Comparison of ENCODE assay signal across 8 cellular contexts in genomic region chr18:48975221-48975816, GRCh38. TPM values are rescaled to one million over a fixed set of nuclear protein-coding genes. Genes with fewer than 3 reads are reported as not detected.
DNase-seq lines count a peak whose midpoint lies in the region; ATAC-seq and TF ChIP-seq lines count a peak whose summit lies in the region.

No MANE protein-coding gene starts in this region.

- H3K27me3 ChIP-seq in CD4-positive, alpha-beta memory T cell (ENCODE audit: insufficient read depth, low read length), result no peaks in the 10 kb centered on the region
- H3K27me3 ChIP-seq in left ventricle myocardium inferior (ENCODE audit: low read depth), result no peaks in the 10 kb centered on the region
- H3K27me3 ChIP-seq in skeletal muscle satellite cell (ENCODE audit: control insufficient read depth, insufficient read depth, low read length), result no peaks in the 10 kb centered on the region

- no peaks in the 10 kb centered on the region for H3K9me3 ChIP-seq in CD4-positive, alpha-beta memory T cell (ENCODE audit: control insufficient read depth in 1 of 2, low read length in 2 of 2)
- H3K9me3 ChIP-seq in HEK293 (ENCODE audit: control insufficient read depth, insufficient read depth, low read depth, low read length) (no peaks in the 10 kb centered on the region), left ventricle myocardium inferior (replicated peaks) (no peaks in the 10 kb centered on the region), skeletal muscle satellite cell (replicated peaks; ENCODE audit: low read length) (no peaks in the 10 kb centered on the region)

- POLR2A ChIA-PET in CD4-positive, alpha-beta memory T cell (lab: Charles Lee; ENCODE audit: partially characterized antibody), result interaction anchor here (0.6 to 1.3 kb wide), 3 partner anchors 14 to 20 kb away, joined by 3 to 5 read pairs (median 4); no protein-coding TSS in a partner anchor
- POLR2A ChIA-PET in HEK293 (lab: Yijun Ruan, JAX) (interaction anchor here (0.9 to 4.2 kb wide), 5 partner anchors 17 to 25 kb away, joined by 3 to 39 read pairs (median 4); no protein-coding TSS in a partner anchor), WTC11 (lab: Charles Lee) (no interaction called here)

- CTCF ChIA-PET in CD4-positive, alpha-beta memory T cell (lab: Charles Lee; ENCODE audit: partially characterized antibody), result no interaction called here
- CTCF ChIA-PET in HEK293 (lab: Yijun Ruan, JAX), result interaction anchor here (0.5 to 2.1 kb wide), 4 partner anchors 12 to 183 kb away, joined by 3 to 5 read pairs (median 4); no protein-coding TSS in a partner anchor
- CTCF ChIA-PET in WTC11 (lab: Charles Lee), result interaction anchor here (0.7 to 1.4 kb wide), 4 partner anchors 22 to 155 kb away, joined by 3 to 5 read pairs (median 3); no protein-coding TSS in a partner anchor

- H3K27ac ChIP-seq in CD4-positive, alpha-beta memory T cell (ENCODE audit: low read depth, low read length), result peak overlapping the region; percentile 6
- H3K27ac ChIP-seq in HEK293 (ENCODE audit: extremely low read depth, low read depth, low read length) (peak overlapping the region; percentile 97), left ventricle myocardium inferior (replicated peaks) (peak overlapping the region; percentile 90)

- no peak for TF ChIP-seq CTCF in HEK293 (tag by site-specific recombination; IDR thresholded peaks at IDR 0.05)
- TF ChIP-seq CTCF in WTC11 (IDR thresholded peaks at IDR 0.05), result no peak
- no peak for TF ChIP-seq CTCF in left ventricle myocardium inferior (IDR thresholded peaks at IDR 0.05; ENCODE audit: borderline replicate concordance)

- H3K4me3 ChIP-seq in CD4-positive, alpha-beta memory T cell (ENCODE audit: low read length in 2 of 2), result peak overlapping the region in 1 of 2 donors; percentile 57
- H3K4me3 ChIP-seq in HEK293 (ENCODE audit: low read depth, low read length) (peak overlapping the region; percentile 41), left ventricle myocardium inferior (peak overlapping the region; percentile 80), skeletal muscle satellite cell (ENCODE audit: low read length) (peak overlapping the region; percentile 70)

- peaks cover 0 to 2% (median 0%) of the 10 kb centered on the region in 8 donors for H3K9me3 Mint-ChIP-seq in CD4-positive, alpha-beta memory T cell
- no peaks in the 10 kb centered on the region for H3K9me3 Mint-ChIP-seq in WTC11

- H3K27ac Mint-ChIP-seq in CD4-positive, alpha-beta memory T cell, result peak overlapping the region in 4 of 7 donors; percentile 47 to 80 (median 50)
- peak overlapping the region; percentile 92 for H3K27ac Mint-ChIP-seq in WTC11

- intact Hi-C loops in CD4-positive, alpha-beta memory T cell (cut with micrococcal nuclease), result loop anchor here (10.0 kb wide), 1 partner anchor 51 kb away; no protein-coding TSS in a partner anchor
- intact Hi-C loops in left ventricle myocardium inferior (cut with micrococcal nuclease), result no loop called here

- peak overlapping the region; percentile 80 for H3K4me2 ChIP-seq in skeletal muscle satellite cell (ENCODE audit: low read length)

- DNase-seq in CD4-positive, alpha-beta memory T cell, result no peak
- no peak for DNase-seq in WTC11 (ENCODE audit: low spot score)
- DNase-seq in left ventricle myocardium inferior, result no peak
- DNase-seq in MV-4-11 (lab: John Stamatoyannopoulos, UW), result no peak
- no peak for DNase-seq in pons (ENCODE audit: low spot score)
- no peak for DNase-seq in GF-D8 (lab: John Stamatoyannopoulos, UW)

- H3K4me3 Mint-ChIP-seq in CD4-positive, alpha-beta memory T cell, result peak overlapping the region; percentile 75 to 88 (median 84)
- peak overlapping the region; percentile 67 for H3K4me3 Mint-ChIP-seq in WTC11

- H3K4me1 Mint-ChIP-seq in CD4-positive, alpha-beta memory T cell, result peaks cover 7 to 14% (median 10%) of the 10 kb centered on the region in 4 donors
- peaks cover 36% of the 10 kb centered on the region for H3K4me1 Mint-ChIP-seq in WTC11

- H3K36me3 ChIP-seq in CD4-positive, alpha-beta memory T cell (ENCODE audit: insufficient read depth, low read length), result no peaks in the 10 kb centered on the region
- H3K36me3 ChIP-seq in HEK293 (ENCODE audit: control insufficient read depth in 2 of 2, insufficient read depth in 1 of 2, low read length in 2 of 2), result no peaks in the 10 kb centered on the region
- H3K36me3 ChIP-seq in left ventricle myocardium inferior, result no peaks in the 10 kb centered on the region
- no peaks in the 10 kb centered on the region for H3K36me3 ChIP-seq in skeletal muscle satellite cell (ENCODE audit: insufficient read depth, low read length)

- H3K27me3 Mint-ChIP-seq in CD4-positive, alpha-beta memory T cell, result peaks cover 6 to 8% of the 10 kb centered on the region in 2 donors
- peaks cover 27% of the 10 kb centered on the region for H3K27me3 Mint-ChIP-seq in WTC11 (ENCODE audit: low read depth)

- ATAC-seq in WTC11, result peak; percentile 11

- peaks cover 4% of the 10 kb centered on the region for H3K4me1 ChIP-seq in CD4-positive, alpha-beta memory T cell (ENCODE audit: insufficient read depth, low read length)
- H3K4me1 ChIP-seq in HEK293 (ENCODE audit: control insufficient read depth, insufficient read depth, low read length), result peaks cover 12% of the 10 kb centered on the region
- H3K4me1 ChIP-seq in left ventricle myocardium inferior, result peaks cover 14% of the 10 kb centered on the region
- peaks cover 27% of the 10 kb centered on the region for H3K4me1 ChIP-seq in skeletal muscle satellite cell (ENCODE audit: control insufficient read depth, insufficient read depth, low read length)

- no peaks in the 10 kb centered on the region for H3K36me3 Mint-ChIP-seq in CD4-positive, alpha-beta memory T cell
- H3K36me3 Mint-ChIP-seq in WTC11, result no peaks in the 10 kb centered on the region

- peak overlapping the region; percentile 84 for H3K9ac ChIP-seq in skeletal muscle satellite cell (ENCODE audit: low read depth, low read length)

TF ChIP-seq in HEK293, 187 proteins besides CTCF, POLR2A, EP300 and RAD21 (continues in another document):
- TF ChIP-seq ZBTB7A (tag by site-specific recombination; IDR thresholded peaks at IDR 0.05; ENCODE audit: low read depth) (no peak), ZNF362 (tag by site-specific recombination; IDR thresholded peaks at IDR 0.05) (no peak), SETDB1 (IDR thresholded peaks at IDR 0.05; ENCODE audit: insufficient read length, low read length) (no peak), ZSCAN30 (tag by site-specific recombination; IDR thresholded peaks at IDR 0.05) (peak; percentile 30; the same call in 1 of the 2 replicates), INSM2 (tag by site-specific recombination; IDR thresholded peaks at IDR 0.05) (no peak)

TF ChIP-seq in WTC11, 78 proteins besides CTCF, POLR2A, EP300 and RAD21:
- TF ChIP-seq ZNF232 (CRISPR knock-in tag; IDR thresholded peaks at IDR 0.05), result no peak
- peak; percentile 31; the same call in 1 of the 2 replicates for TF ChIP-seq HMGXB4 (CRISPR knock-in tag; IDR thresholded peaks at IDR 0.05)

RNA-seq across cellular contexts. Expression of gene SMAD7, which starts 24.6 kb away (rescaled TPM):
- total RNA-seq in CD4-positive, alpha-beta memory T cell, result 10 to 100 TPM; 31.0 to 31.2 TPM
- 1 to 10 TPM; 2.7 to 4.7 TPM for polyA plus RNA-seq in CD4-positive, alpha-beta memory T cell
- total RNA-seq in WTC11 (2021) (26.7 to 44.7 TPM (median 29.5 TPM) in 3 replicates), left ventricle myocardium inferior (19.3 TPM)
- 4.8 and 7.6 TPM in 2 replicates for total RNA-seq in skeletal muscle satellite cell (2012; rRNA removed)

Comparison
In these comparisons a context has a peak if more than half of its experiments do, and no peak if none do; other contexts are left out.
1. H3K27ac ChIP-seq: peak in every context shown above with its lines; median percentile 97 in HEK293; 90 in left ventricle myocardium inferior; 6 in CD4-positive, alpha-beta memory T cell.